19 cellular contexts compared by ENCODE assay signal in genomic region chr7:68425377-68425776, GRCh38.
DNase-seq lines count a peak whose midpoint lies in the region; ATAC-seq, FAIRE-seq and TF ChIP-seq lines count a peak whose summit lies in the region.
"Had no signal": no experiment of that assay in that cellular context is flagged by ENCODE, and none has a peak within 500 bp of the region (broad histone marks: within the 10 kb centered on the region; RNA-seq: fewer than 3 reads in every experiment).

No MANE protein-coding gene starts in this region.

- no peaks in the 10 kb centered on the region for H3K9me3 ChIP-seq in A549
- H3K9me3 ChIP-seq: SJSA1, suprapubic skin had no signal

- no peak overlapping the region for H3K4me3 ChIP-seq in A549
- H3K4me3 ChIP-seq: lung, SJSA1, suprapubic skin had no signal

- 99% methylated on average over 6 of the region's 6 CpGs for WGBS in A549 (ENCODE audit: missing lambda C conversion rate)

- peak; percentile 56 to 60; a peak in 4 of 5 replicates for TF ChIP-seq RAD21 in A549 (conservative IDR thresholded peaks at IDR 0.05 in 1 of 2, IDR thresholded peaks at IDR 0.05 in 1 of 2)

- TF ChIP-seq POLR2A in A549 (IDR thresholded peaks at IDR 0.05; ENCODE audit: low read length) = no peak

- peak in 1 of 2 experiments; percentile 48; a peak in 1 of 6 replicates for ATAC-seq in A549
- ATAC-seq: activated CD4-positive, CD25-positive, alpha-beta regulatory T cell treated with anti-CD3 and anti-CD28 coated beads, Interleukin-2, amount 50 U/mL, for 24 hours had no signal

- CTCF ChIA-PET in A549 (lab: Yijun Ruan, JAX) = interaction anchor here (1.0 to 1.5 kb wide), 2 partner anchors 10 to 33 kb away, joined by 3 to 5 read pairs; no protein-coding TSS in a partner anchor

- H3K4me2 ChIP-seq in A549 = no peak overlapping the region

- peak; percentile 28; the same call in 2 of the 3 replicates for TF ChIP-seq CTCF in A549 (IDR thresholded peaks at IDR 0.05)

- no peak for TF ChIP-seq EP300 in A549 (IDR thresholded peaks at IDR 0.05)

- H3K4me1 ChIP-seq in A549 = peaks cover 9% of the 10 kb centered on the region; the same call in 2 of the 3 replicates
- H3K4me1 ChIP-seq: SJSA1, suprapubic skin had no signal

- FAIRE-seq in A549 (lab: Jason Lieb, UNC) = no peak
- FAIRE-seq: GM12892 had no signal

- peak overlapping the region in 1 of 2 experiments; percentile 52; a peak in 3 of 6 replicates for H3K27ac ChIP-seq in A549
- H3K27ac ChIP-seq: SJSA1, suprapubic skin had no signal

- in situ Hi-C loops in KBM-7 (cut with MboI; ENCODE audit: low pct_unique_long_range_greater_than_20kb, low sequenced_read_pairs) = no loop called here

- DNase-seq in A549 (ENCODE audit: low read depth in 1 of 2, low spot score in 1 of 2) (peak in 1 of 2 experiments; percentile 46), Ammon's horn (ENCODE audit: low spot score) (peak; percentile 51), RPMI8226 (peak; percentile 47), hippocampal formation (lab: John Stamatoyannopoulos, UW) (peak; percentile 1 to 4), KBM-7 (no peak), HCEC 1CT (no peak), NCI-H1417 treated with DMSO at 0.1 percent for 48 hours (lab: John Stamatoyannopoulos, UW) (no peak), occipital lobe (lab: John Stamatoyannopoulos, UW) (no peak)
- DNase-seq: activated CD8-positive, alpha-beta memory T cell treated with anti-CD3 and anti-CD28 coated beads for 24 hours; activated naive CD8-positive, alpha-beta T cell treated with anti-CD3 and anti-CD28 coated beads for 36 hours; cortex of kidney; NCI-H1436; NCI-H446 treated with DMSO at 0.1 percent for 48 hours; T-helper 9 cell had no signal

- POLR2A ChIA-PET in A549 (lab: Yijun Ruan, JAX) = no interaction called here

TF ChIP-seq in A549, 52 proteins besides CTCF, POLR2A, EP300 and RAD21:
- no peak for TF ChIP-seq HEYL (CRISPR knock-in tag; IDR thresholded peaks at IDR 0.05)
- TF ChIP-seq SMC3 (IDR thresholded peaks at IDR 0.05) = peak; percentile 42; the same call in 1 of the 3 replicates
TF ChIP-seq in A549: peak in this region for 1.

Comparison
In these comparisons a context has a peak if more than half of its experiments do, and no peak if none do; other contexts are left out.
1. DNase-seq: peak in Ammon's horn (single experiment), RPMI8226 (single experiment) and hippocampal formation (2 of 2); none in KBM-7 (single experiment), HCEC 1CT (single experiment), NCI-H1417 treated with DMSO at 0.1 percent for 48 hours (single experiment) and occipital lobe (single experiment).